In genomic region chr9:75188756-75189155, GRCh38 we compare ENCODE assay signal across 17 cellular contexts.
A peak's percentile ranks its signal among the peaks of the same experiment; 100 is the strongest.
DNase-seq lines count a peak whose midpoint lies in the region; ATAC-seq and TF ChIP-seq lines count a peak whose summit lies in the region.
"Had no signal": no experiment of that assay in that cellular context is flagged by ENCODE, and none has a peak within 500 bp of the region (broad histone marks: within the 10 kb centered on the region; RNA-seq: fewer than 3 reads in every experiment).

No MANE protein-coding gene starts in this region.

- H3K4me3 Mint-ChIP-seq in stimulated activated naive CD8-positive, alpha-beta T cell treated with anti-CD3 and anti-CD28 coated beads, Interleukin-15, amount 100 ng/mL, for 72 hours: no peak overlapping the region
- no peak overlapping the region for H3K4me3 Mint-ChIP-seq in CD8-positive, alpha-beta T cell
- H3K4me3 Mint-ChIP-seq: GM23338 had no signal

- ATAC-seq in activated CD4-positive, CD25-positive, alpha-beta regulatory T cell treated with anti-CD3 and anti-CD28 coated beads, Interleukin-2, amount 50 U/mL, for 24 hours: peak; percentile 25 to 36
- peak; percentile 94 for ATAC-seq in stimulated activated naive CD8-positive, alpha-beta T cell treated with anti-CD3 and anti-CD28 coated beads, Interleukin-15, amount 100 ng/mL, for 72 hours
- ATAC-seq in stimulated activated naive CD8-positive, alpha-beta T cell treated with anti-CD3 and anti-CD28 coated beads, Interleukin-15, Interleukin-2, amounts not matched to agents 100 U/mL and 50 U/mL, for 24 hours: no peak
- peak; percentile 52 for ATAC-seq in esophagus mucosa
- ATAC-seq in CD8-positive, alpha-beta T cell: no peak
- ATAC-seq in GM21390 (IDR thresholded peaks at IDR 0.05; ENCODE audit: unreplicated experiment): no peak
- ATAC-seq: GM23338, PC-3 had no signal

- no peaks in the 10 kb centered on the region for H3K9me3 Mint-ChIP-seq in stimulated activated naive CD8-positive, alpha-beta T cell treated with anti-CD3 and anti-CD28 coated beads, Interleukin-15, amount 100 ng/mL, for 72 hours
- no peaks in the 10 kb centered on the region for H3K9me3 Mint-ChIP-seq in CD8-positive, alpha-beta T cell
- H3K9me3 Mint-ChIP-seq: GM23338 had no signal

- H3K4me1 Mint-ChIP-seq in stimulated activated naive CD8-positive, alpha-beta T cell treated with anti-CD3 and anti-CD28 coated beads, Interleukin-15, amount 100 ng/mL, for 72 hours: peaks cover 14% of the 10 kb centered on the region
- peaks cover 19% of the 10 kb centered on the region for H3K4me1 Mint-ChIP-seq in CD8-positive, alpha-beta T cell (ENCODE audit: low read depth)
- H3K4me1 Mint-ChIP-seq: GM23338 had no signal

- no peaks in the 10 kb centered on the region for H3K36me3 Mint-ChIP-seq in CD8-positive, alpha-beta T cell

- no peak for TF ChIP-seq CTCF in CD8-positive, alpha-beta T cell (IDR thresholded peaks at IDR 0.05)

- CTCF ChIA-PET in CD8-positive, alpha-beta T cell (lab: Charles Lee): no interaction called here

- H3K27ac ChIP-seq in CD8-positive, alpha-beta T cell (ENCODE audit: low read depth, low read length): no peak overlapping the region
- H3K27ac ChIP-seq in substantia nigra (ENCODE audit: low read depth, low read length, poor library complexity, severe bottlenecking): no peak overlapping the region
- H3K27ac ChIP-seq: 22Rv1, C4-2B, SJCRH30 had no signal

- POLR2A ChIA-PET in CD8-positive, alpha-beta T cell (lab: Charles Lee): no interaction called here

- intact Hi-C loops in CD8-positive, alpha-beta T cell (cut with DNase I, micrococcal nuclease): loop anchor here (5.0 to 10.0 kb wide), 5 partner anchors 41 to 1114 kb away; partner anchors contain the start of gene CARNMT1 (in 1 of the 2)

- H3K9me3 ChIP-seq in CD8-positive, alpha-beta T cell (ENCODE audit: low read length): no peaks in the 10 kb centered on the region

- no peaks in the 10 kb centered on the region for H3K27me3 Mint-ChIP-seq in stimulated activated naive CD8-positive, alpha-beta T cell treated with anti-CD3 and anti-CD28 coated beads, Interleukin-15, amount 100 ng/mL, for 72 hours
- H3K27me3 Mint-ChIP-seq in CD8-positive, alpha-beta T cell (ENCODE audit: low read depth): no peaks in the 10 kb centered on the region

- no peak overlapping the region for H3K27ac Mint-ChIP-seq in stimulated activated naive CD8-positive, alpha-beta T cell treated with anti-CD3 and anti-CD28 coated beads, Interleukin-15, amount 100 ng/mL, for 72 hours
- no peak overlapping the region for H3K27ac Mint-ChIP-seq in CD8-positive, alpha-beta T cell
- H3K27ac Mint-ChIP-seq: GM23338 had no signal

- no peaks in the 10 kb centered on the region for H3K36me3 ChIP-seq in CD8-positive, alpha-beta T cell (ENCODE audit: insufficient read depth, low read length)
- H3K36me3 ChIP-seq: SJCRH30 had no signal

- H3K27me3 ChIP-seq in CD8-positive, alpha-beta T cell (ENCODE audit: insufficient read depth, low read length): no peaks in the 10 kb centered on the region

- H3K4me1 ChIP-seq in CD8-positive, alpha-beta T cell (ENCODE audit: insufficient read depth, low read length): peaks cover 10% of the 10 kb centered on the region
- H3K4me1 ChIP-seq: SJCRH30 had no signal

- no peak overlapping the region for H3K4me3 ChIP-seq in CD8-positive, alpha-beta T cell (ENCODE audit: low read depth, low read length)
- H3K4me3 ChIP-seq: GM23338, SJCRH30 had no signal

- no peak for DNase-seq in activated CD4-positive, CD25-positive, alpha-beta regulatory T cell (lab: John Stamatoyannopoulos, UW)
- DNase-seq in stimulated activated naive CD8-positive, alpha-beta T cell treated with anti-CD3 and anti-CD28 coated beads, Interleukin-15, amount 100 ng/mL, for 72 hours: no peak
- no peak for DNase-seq in stimulated activated naive CD8-positive, alpha-beta T cell treated with anti-CD3 and anti-CD28 coated beads, Interleukin-15, Interleukin-2, amounts not matched to agents 100 U/mL and 50 U/mL, for 24 hours
- DNase-seq in CD8-positive, alpha-beta T cell: no peak
- DNase-seq in substantia nigra (lab: John Stamatoyannopoulos, UW): no peak
- DNase-seq: AML-193, DMS79 treated with DMSO at 0.1 percent for 48 hours, NCI-H1694 treated with DMSO at 0.1 percent for 48 hours, NCI-H524, PC-3, SJCRH30 had no signal

Comparison
In these comparisons a context has a peak if more than half of its experiments do, and no peak if none do; other contexts are left out.
1. ATAC-seq: peak in activated CD4-positive, CD25-positive, alpha-beta regulatory T cell treated with anti-CD3 and anti-CD28 coated beads, Interleukin-2, amount 50 U/mL, for 24 hours (2 of 2), stimulated activated naive CD8-positive, alpha-beta T cell treated with anti-CD3 and anti-CD28 coated beads, Interleukin-15, amount 100 ng/mL, for 72 hours (single experiment) and esophagus mucosa (single experiment); none in stimulated activated naive CD8-positive, alpha-beta T cell treated with anti-CD3 and anti-CD28 coated beads, Interleukin-15, Interleukin-2, amounts not matched to agents 100 U/mL and 50 U/mL, for 24 hours (single experiment), CD8-positive, alpha-beta T cell (single experiment) and GM21390 (single experiment).